11 cellular contexts compared by ENCODE assay signal in genomic region chrX:134544614-134545255, GRCh38.
DNase-seq lines count a peak whose midpoint lies in the region; ATAC-seq and TF ChIP-seq lines count a peak whose summit lies in the region.
"Had no signal": no experiment of that assay in that cellular context is flagged by ENCODE, and none has a peak within 500 bp of the region (broad histone marks: within the 10 kb centered on the region; RNA-seq: fewer than 3 reads in every experiment).

No MANE protein-coding gene starts in this region.

- ATAC-seq in WTC11 (peak; percentile 7), HG03039 (IDR thresholded peaks at IDR 0.05; ENCODE audit: unreplicated experiment) (no peak)

- peaks cover 17% of the 10 kb centered on the region for H3K27me3 ChIP-seq in iPS-15b (ENCODE audit: control insufficient read depth, insufficient read depth, low read length)

- no peaks in the 10 kb centered on the region for H3K36me3 Mint-ChIP-seq in WTC11

- TF ChIP-seq CTCF in GM12875 (IDR thresholded peaks at IDR 0.05; ENCODE audit: borderline replicate concordance, insufficient read depth, low read depth, low read length) (no peak), WTC11 (IDR thresholded peaks at IDR 0.05) (no peak)

- H3K4me3 ChIP-seq in GM12875 (ENCODE audit: low read depth, low read length): peak overlapping the region; percentile 5
- H3K4me3 ChIP-seq in iPS-15b (ENCODE audit: low read depth, low read length): peak overlapping the region; percentile 55
- H3K4me3 ChIP-seq in skeletal muscle cell (ENCODE audit: low read depth, low read length): peak overlapping the region; percentile 69

- peaks cover 52% of the 10 kb centered on the region for H3K4me1 Mint-ChIP-seq in WTC11

- H3K27me3 Mint-ChIP-seq in WTC11 (ENCODE audit: low read depth): peaks cover 47% of the 10 kb centered on the region

- peak overlapping the region; percentile 84 for H3K4me3 Mint-ChIP-seq in WTC11
- H3K4me3 Mint-ChIP-seq: activated CD4-positive, alpha-beta memory T cell treated with anti-CD3 and anti-CD28 coated beads, Interleukin-2, amount 10 ng/mL, durations not matched to agents 7 days and 5 days had no signal

- POLR2A ChIA-PET in WTC11 (lab: Charles Lee): interaction anchor here (0.5 to 1.2 kb wide), 2 partner anchors 12 to 24 kb away, joined by 3 to 4 read pairs; no protein-coding TSS in a partner anchor

- H3K36me3 ChIP-seq in iPS-15b (ENCODE audit: control insufficient read depth, insufficient read depth, low read length): no peaks in the 10 kb centered on the region

- H3K9ac ChIP-seq in iPS-15b (ENCODE audit: low read depth, low read length): no peak overlapping the region

- H3K9me3 Mint-ChIP-seq in WTC11: no peaks in the 10 kb centered on the region
- H3K9me3 Mint-ChIP-seq: activated CD4-positive, alpha-beta memory T cell treated with anti-CD3 and anti-CD28 coated beads, Interleukin-2, amount 10 ng/mL, durations not matched to agents 7 days and 5 days had no signal

- CTCF ChIA-PET in WTC11 (lab: Charles Lee): interaction anchor here (1.4 to 1.6 kb wide), 2 partner anchors 24 to 219 kb away, joined by 6 read pairs; no protein-coding TSS in a partner anchor

- no peak overlapping the region for H3K27ac Mint-ChIP-seq in WTC11
- H3K27ac Mint-ChIP-seq: activated CD4-positive, alpha-beta memory T cell treated with anti-CD3 and anti-CD28 coated beads, Interleukin-2, amount 10 ng/mL, durations not matched to agents 7 days and 5 days had no signal

- H3K4me1 ChIP-seq in iPS-15b (ENCODE audit: control insufficient read depth, insufficient read depth, low read length): peaks cover 5% of the 10 kb centered on the region

- H3K9me3 ChIP-seq in iPS-15b (ENCODE audit: control insufficient read depth, insufficient read depth, low read length): no peaks in the 10 kb centered on the region

- DNase-seq in WTC11 (ENCODE audit: low spot score) (peak; percentile 68), skeletal muscle cell (ENCODE audit: low read depth) (no peak), NK-92 (lab: John Stamatoyannopoulos, UW; ENCODE audit: unreplicated experiment) (no peak), GM19240 (ENCODE audit: insufficient read length, low spot score) (no peak), OCI-M1 (lab: John Stamatoyannopoulos, UW) (no peak)
- DNase-seq: activated CD4-positive, alpha-beta memory T cell treated with anti-CD3 and anti-CD28 coated beads, Interleukin-2, amount 10 ng/mL, durations not matched to agents 7 days and 5 days; DMS79 treated with DMSO at 0.1 percent for 48 hours; NCI-H146 had no signal

TF ChIP-seq in WTC11, 78 proteins besides CTCF, POLR2A, EP300 and RAD21:
- TF ChIP-seq, protein P1, sequence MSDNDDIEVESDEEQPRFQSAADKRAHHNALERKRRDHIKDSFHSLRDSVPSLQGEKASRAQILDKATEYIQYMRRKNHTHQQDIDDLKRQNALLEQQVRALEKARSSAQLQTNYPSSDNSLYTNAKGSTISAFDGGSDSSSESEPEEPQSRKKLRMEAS (CRISPR knock-in tag; IDR thresholded peaks at IDR 0.05): 0 out of 2 replicates have a peak, but pooled peaks have one; percentile 29
- TF ChIP-seq ZNF263 (CRISPR knock-in tag; IDR thresholded peaks at IDR 0.05; ENCODE audit: low read depth): no peak

Comparison
In these comparisons a context has a peak if more than half of its experiments do, and no peak if none do; other contexts are left out.
1. H3K4me3 ChIP-seq: peak in every context shown above with its lines; median percentile 69 in skeletal muscle cell; 55 in iPS-15b; 5 in GM12875.